22 cellular contexts compared by ENCODE assay signal in the genomic region with DNA sequence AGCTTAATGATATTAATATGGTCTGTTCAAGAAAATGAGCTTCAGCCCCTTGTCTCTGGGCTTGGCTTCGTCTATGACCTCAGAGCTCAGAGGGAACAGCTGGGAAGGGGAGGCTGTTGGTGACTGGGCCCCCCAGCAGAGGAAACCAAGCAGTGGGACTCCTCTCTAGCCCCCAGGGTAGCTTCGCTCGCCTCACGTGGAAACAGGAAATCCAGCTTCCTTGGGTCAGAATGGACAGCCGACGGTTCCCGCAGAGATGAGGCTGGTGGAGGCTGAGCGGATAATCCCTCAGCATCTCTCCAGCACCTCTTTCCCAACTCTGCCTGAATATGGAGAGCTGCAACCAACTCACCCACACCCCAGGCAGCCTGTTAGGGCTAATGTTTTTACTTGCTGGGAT.
"Had no signal": no experiment of that assay in that cellular context is flagged by ENCODE, and none has a peak within 500 bp of the region (broad histone marks: within the 10 kb centered on the region; RNA-seq: fewer than 3 reads in every experiment).

No MANE protein-coding gene starts in this region.

- H3K9ac ChIP-seq: SK-N-SH had no signal

- ATAC-seq: HepG2 had no signal

- H3K36me3 ChIP-seq: MG63 had no signal

- H3K27me3 ChIP-seq: MG63 had no signal

- H3K9me3 ChIP-seq: MG63, SK-N-SH had no signal

- H3K4me2 ChIP-seq: SK-N-SH had no signal

- DNase-seq: IMR-90, Karpas-422, KG1, MG63, NCI-H1092, NCI-H1105 treated with DMSO at 0.1 percent for 48 hours, NCI-H1417 treated with DMSO at 0.1 percent for 48 hours, NCI-H146, NCI-H1694 treated with DMSO at 0.1 percent for 48 hours, NCI-H2029, NCI-H2081 treated with DMSO at 0.1 percent for 48 hours, NCI-H2171, NCI-H226, NCI-H446, NCI-H510A, NCI-H524 treated with DMSO at 0.1 percent for 48 hours, NCI-H69, NCI-H774, Right ventricle myocardium superior, RPMI8226, SK-N-SH had no signal

- H3K4me3 ChIP-seq: MG63 had no signal
